In genomic region chr11:116788534-116788933, GRCh38 we compare ENCODE assay signal across 7 cellular contexts. TPM values are rescaled to one million over a fixed set of nuclear protein-coding genes. Genes with fewer than 3 reads are reported as not detected.
A peak's percentile ranks its signal among the peaks of the same experiment; 100 is the strongest.
DNase-seq lines count a peak whose midpoint lies in the region; ATAC-seq and TF ChIP-seq lines count a peak whose summit lies in the region.

No MANE protein-coding gene starts in this region.

- H3K27ac ChIP-seq in HEK293 (ENCODE audit: extremely low read depth, low read depth, low read length) = no peak overlapping the region
- H3K27ac ChIP-seq in iPS-18a (ENCODE audit: low read length) = no peak overlapping the region

- H3K4me1 ChIP-seq in HEK293 (ENCODE audit: control insufficient read depth, insufficient read depth, low read length) (no peaks in the 10 kb centered on the region), iPS-18a (ENCODE audit: control insufficient read depth, low read depth, low read length) (no peaks in the 10 kb centered on the region)

- ATAC-seq in activated T-helper 17 cell treated with anti-CD3 and anti-CD28 coated beads, Interleukin-2, amount 50 U/mL, for 72 hours (replicated peaks) = no peak
- no peak for ATAC-seq in stimulated activated memory B cell treated with anti-CD40 and anti-IgM and Interleukin-4, amounts not matched to agents 10 μg/mL and 1 μg/mL and 100 μg/mL, for 72 hours
- ATAC-seq in GM21381 (IDR thresholded peaks at IDR 0.05; ENCODE audit: unreplicated experiment) = no peak
- ATAC-seq in GM21786 (IDR thresholded peaks at IDR 0.05; ENCODE audit: unreplicated experiment) = no peak

- H3K4me1 Mint-ChIP-seq in activated T-helper 17 cell treated with anti-CD3 and anti-CD28 coated beads, Interleukin-2, amount 50 U/mL, for 72 hours = peaks cover 27% of the 10 kb centered on the region
- peaks cover 24% of the 10 kb centered on the region for H3K4me1 Mint-ChIP-seq in stimulated activated memory B cell treated with anti-CD40 and anti-IgM and Interleukin-4, amounts not matched to agents 10 μg/mL and 1 μg/mL and 100 μg/mL, for 72 hours

- peaks cover 0 to 35% of the 10 kb centered on the region in 2 experiments; a peak in 1 of 3 replicates for H3K36me3 ChIP-seq in HEK293 (ENCODE audit: control insufficient read depth in 2 of 2, insufficient read depth in 1 of 2, low read length in 2 of 2)
- H3K36me3 ChIP-seq in iPS-18a (ENCODE audit: control insufficient read depth, low read depth, low read length) = peaks cover 33% of the 10 kb centered on the region

- CTCF ChIA-PET in HEK293 (lab: Yijun Ruan, JAX) = interaction anchor here (0.6 to 6.9 kb wide), 4 partner anchors 47 to 533 kb away, joined by 4 to 89 read pairs (median 10); no protein-coding TSS in a partner anchor

- H3K4me3 ChIP-seq in HEK293 (ENCODE audit: low read depth, low read length) (peak overlapping the region; percentile 81), iPS-18a (ENCODE audit: low read length) (peak overlapping the region; percentile 76)

- H3K9me3 ChIP-seq in HEK293 (ENCODE audit: control insufficient read depth, insufficient read depth, low read depth, low read length) (no peaks in the 10 kb centered on the region), iPS-18a (ENCODE audit: control insufficient read depth, low read depth, low read length) (no peaks in the 10 kb centered on the region)

- no peak for TF ChIP-seq CTCF in HEK293 (tag by site-specific recombination; IDR thresholded peaks at IDR 0.05)

- H3K4me3 Mint-ChIP-seq in activated T-helper 17 cell treated with anti-CD3 and anti-CD28 coated beads, Interleukin-2, amount 50 U/mL, for 72 hours = peak overlapping the region; percentile 99
- H3K4me3 Mint-ChIP-seq in stimulated activated memory B cell treated with anti-CD40 and anti-IgM and Interleukin-4, amounts not matched to agents 10 μg/mL and 1 μg/mL and 100 μg/mL, for 72 hours = peak overlapping the region; percentile 84

- H3K9me3 Mint-ChIP-seq in activated T-helper 17 cell treated with anti-CD3 and anti-CD28 coated beads, Interleukin-2, amount 50 U/mL, for 72 hours = no peaks in the 10 kb centered on the region
- no peaks in the 10 kb centered on the region for H3K9me3 Mint-ChIP-seq in stimulated activated memory B cell treated with anti-CD40 and anti-IgM and Interleukin-4, amounts not matched to agents 10 μg/mL and 1 μg/mL and 100 μg/mL, for 72 hours

- H3K36me3 Mint-ChIP-seq in activated T-helper 17 cell treated with anti-CD3 and anti-CD28 coated beads, Interleukin-2, amount 50 U/mL, for 72 hours (ENCODE audit: low read depth) = peaks cover 44% of the 10 kb centered on the region
- peaks cover 25% of the 10 kb centered on the region for H3K36me3 Mint-ChIP-seq in stimulated activated memory B cell treated with anti-CD40 and anti-IgM and Interleukin-4, amounts not matched to agents 10 μg/mL and 1 μg/mL and 100 μg/mL, for 72 hours

- no peaks in the 10 kb centered on the region for H3K27me3 Mint-ChIP-seq in activated T-helper 17 cell treated with anti-CD3 and anti-CD28 coated beads, Interleukin-2, amount 50 U/mL, for 72 hours
- peaks cover 9% of the 10 kb centered on the region for H3K27me3 Mint-ChIP-seq in stimulated activated memory B cell treated with anti-CD40 and anti-IgM and Interleukin-4, amounts not matched to agents 10 μg/mL and 1 μg/mL and 100 μg/mL, for 72 hours

- peak overlapping the region; percentile 60 for H3K9ac ChIP-seq in iPS-18a (ENCODE audit: low read length)

- peaks cover 6% of the 10 kb centered on the region for H3K27me3 ChIP-seq in iPS-18a (ENCODE audit: control insufficient read depth, insufficient read depth, low read length)

- POLR2A ChIA-PET in HEK293 (lab: Yijun Ruan, JAX) = interaction anchor here (2.0 to 2.6 kb wide), 2 partner anchors 15 to 47 kb away, joined by 7 to 14 read pairs; partner anchors contain the start of gene BUD13

- peak overlapping the region; percentile 98 for H3K27ac Mint-ChIP-seq in activated T-helper 17 cell treated with anti-CD3 and anti-CD28 coated beads, Interleukin-2, amount 50 U/mL, for 72 hours
- H3K27ac Mint-ChIP-seq in stimulated activated memory B cell treated with anti-CD40 and anti-IgM and Interleukin-4, amounts not matched to agents 10 μg/mL and 1 μg/mL and 100 μg/mL, for 72 hours = peak overlapping the region; percentile 93

- no peak for DNase-seq in COLO668 (lab: John Stamatoyannopoulos, UW; ENCODE audit: unreplicated experiment)

TF ChIP-seq in HEK293, 187 proteins besides CTCF, POLR2A, EP300 and RAD21 (continues in another document):
- no peak for TF ChIP-seq ZBTB8A (tag by site-specific recombination; IDR thresholded peaks at IDR 0.05)
- TF ChIP-seq BCL11A (tag by site-specific recombination; IDR thresholded peaks at IDR 0.05; ENCODE audit: low read depth) = no peak
- TF ChIP-seq ZNF555 (tag by site-specific recombination; conservative IDR thresholded peaks at IDR 0.05) = no peak
- TF ChIP-seq ZBTB48 (tag by site-specific recombination; IDR thresholded peaks at IDR 0.05) = no peak
- no peak for TF ChIP-seq ZNF248 (tag by site-specific recombination; IDR thresholded peaks at IDR 0.05)
- TF ChIP-seq ZNF146 (tag by site-specific recombination; IDR thresholded peaks at IDR 0.05) = no peak
- no peak for TF ChIP-seq TSHZ1 (tag by site-specific recombination; IDR thresholded peaks at IDR 0.05; ENCODE audit: borderline replicate concordance)
- no peak for TF ChIP-seq ZNF10 (tag by site-specific recombination; IDR thresholded peaks at IDR 0.05)
- TF ChIP-seq ZNF660 (tag by site-specific recombination; IDR thresholded peaks at IDR 0.05) = no peak
- TF ChIP-seq, protein P1, sequence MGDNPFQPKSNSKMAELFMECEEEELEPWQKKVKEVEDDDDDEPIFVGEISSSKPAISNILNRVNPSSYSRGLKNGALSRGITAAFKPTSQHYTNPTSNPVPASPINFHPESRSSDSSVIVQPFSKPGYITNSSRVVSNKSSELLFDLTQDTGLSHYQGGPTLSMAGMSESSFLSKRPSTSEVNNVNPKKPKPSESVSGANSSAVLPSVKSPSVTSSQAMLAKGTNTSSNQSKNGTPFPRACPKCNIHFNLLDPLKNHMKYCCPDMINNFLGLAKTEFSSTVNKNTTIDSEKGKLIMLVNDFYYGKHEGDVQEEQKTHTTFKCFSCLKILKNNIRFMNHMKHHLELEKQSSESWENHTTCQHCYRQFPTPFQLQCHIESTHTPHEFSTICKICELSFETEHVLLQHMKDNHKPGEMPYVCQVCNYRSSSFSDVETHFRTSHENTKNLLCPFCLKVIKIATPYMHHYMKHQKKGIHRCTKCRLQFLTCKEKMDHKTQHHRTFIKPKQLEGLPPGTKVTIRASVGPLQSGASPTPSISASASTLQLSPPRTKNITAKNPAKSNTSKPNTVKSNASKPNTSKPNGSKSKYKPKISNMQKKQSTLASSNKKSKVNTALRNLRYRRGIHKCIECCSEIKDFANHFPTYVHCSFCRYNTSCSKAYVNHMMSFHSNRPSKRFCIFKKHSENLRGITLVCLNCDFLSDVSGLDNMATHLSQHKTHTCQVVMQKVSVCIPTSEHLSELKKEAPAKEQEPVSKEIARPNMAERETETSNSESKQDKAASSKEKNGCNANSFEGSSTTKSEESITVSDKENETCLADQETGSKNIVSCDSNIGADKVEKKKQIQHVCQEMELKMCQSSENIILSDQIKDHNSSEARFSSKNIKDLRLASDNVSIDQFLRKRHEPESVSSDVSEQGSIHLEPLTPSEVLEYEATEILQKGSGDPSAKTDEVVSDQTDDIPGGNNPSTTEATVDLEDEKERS (tag by site-specific recombination; IDR thresholded peaks at IDR 0.05) = no peak
- no peak for TF ChIP-seq ZNF544 (tag by site-specific recombination; IDR thresholded peaks at IDR 0.05)
- TF ChIP-seq ZNF449 (tag by site-specific recombination; IDR thresholded peaks at IDR 0.05) = no peak

RNA-seq across cellular contexts. Expression of gene ZPR1, which starts 0.7 kb away (rescaled TPM):
- 10 to 100 TPM; 66.4 to 98.1 TPM for total RNA-seq in activated T-helper 17 cell treated with anti-CD3 and anti-CD28 coated beads, Interleukin-2, amount 50 U/mL, for 72 hours

RNA-seq across cellular contexts. Expression of gene APOA5, which starts 3.1 kb away (rescaled TPM):
- not detected for total RNA-seq in activated T-helper 17 cell treated with anti-CD3 and anti-CD28 coated beads, Interleukin-2, amount 50 U/mL, for 72 hours

RNA-seq across cellular contexts. Expression of gene BUD13, which starts 15.7 kb away (rescaled TPM):
- total RNA-seq in activated T-helper 17 cell treated with anti-CD3 and anti-CD28 coated beads, Interleukin-2, amount 50 U/mL, for 72 hours = 10 to 100 TPM; 22.0 to 28.7 TPM

RNA-seq across cellular contexts. Expression of gene APOA4, which starts 34.6 kb away (rescaled TPM):
- not detected for total RNA-seq in activated T-helper 17 cell treated with anti-CD3 and anti-CD28 coated beads, Interleukin-2, amount 50 U/mL, for 72 hours

RNA-seq across cellular contexts. Expression of gene APOC3, which starts 41.2 kb away (rescaled TPM):
- total RNA-seq in activated T-helper 17 cell treated with anti-CD3 and anti-CD28 coated beads, Interleukin-2, amount 50 U/mL, for 72 hours = not detected
